1 cellular context compared by ENCODE assay signal in genomic region chr2:104052341-104052740, GRCh38.
TF ChIP-seq lines count a peak whose summit lies in the region.

No MANE protein-coding gene starts in this region.

TF ChIP-seq in GM23338, 12 proteins besides CTCF, POLR2A, EP300 and RAD21 (continued from another document):
- TF ChIP-seq ZNF462 (CRISPR knock-in tag; IDR thresholded peaks at IDR 0.05) (no peak), ZNF114 (CRISPR knock-in tag; IDR thresholded peaks at IDR 0.05) (no peak), ZNF331 (CRISPR knock-in tag; IDR thresholded peaks at IDR 0.05; ENCODE audit: low read depth) (no peak), REST (IDR thresholded peaks at IDR 0.05; ENCODE audit: unreplicated experiment) (no peak), POLR2AphosphoS5 (IDR thresholded peaks at IDR 0.05; ENCODE audit: low read depth) (no peak), NANOG (IDR thresholded peaks at IDR 0.05; ENCODE audit: borderline replicate concordance) (no peak), STAT1 (IDR thresholded peaks at IDR 0.05; ENCODE audit: unreplicated experiment) (no peak), EZH2phosphoT487 (IDR thresholded peaks at IDR 0.05; ENCODE audit: unreplicated experiment) (no peak), EZH2 (IDR thresholded peaks at IDR 0.05; ENCODE audit: low read depth, unreplicated experiment) (no peak)
